1 cellular context compared by ENCODE assay signal in the genomic region with DNA sequence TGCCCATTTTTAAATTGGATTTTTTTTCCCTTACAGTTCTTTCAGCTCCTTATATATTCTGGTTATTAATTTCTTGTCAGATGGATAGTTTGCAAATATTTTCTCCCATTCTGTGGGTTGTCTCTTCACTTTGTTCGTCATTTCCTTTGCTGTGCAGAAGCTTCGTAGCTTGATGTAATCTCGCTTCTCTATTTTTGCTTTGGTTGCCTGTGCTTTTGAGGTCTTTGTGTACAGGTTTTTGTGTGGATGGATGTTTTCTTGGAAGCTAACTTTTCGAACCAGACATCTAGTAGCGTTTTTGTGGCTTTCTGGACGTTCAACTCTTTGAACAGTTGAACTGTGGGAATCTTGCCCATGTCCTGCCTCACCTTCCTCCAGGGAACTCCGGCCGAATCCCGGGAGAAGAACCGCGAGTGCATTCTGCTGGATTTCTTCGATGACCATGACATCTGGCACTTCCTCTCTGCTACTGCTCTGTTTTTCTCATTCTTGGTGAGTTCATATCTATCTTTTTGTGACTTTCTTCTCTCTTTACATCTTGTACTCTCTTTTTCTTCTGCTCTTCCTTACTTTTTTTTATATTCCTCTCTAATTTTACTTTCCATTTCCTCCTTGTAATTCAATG.
TF ChIP-seq lines count a peak whose summit lies in the region.

No MANE protein-coding gene starts in this region.

TF ChIP-seq in GM12878, 131 proteins besides CTCF, POLR2A, EP300 and RAD21 (continued from another document):
- TF ChIP-seq ZNF592 (IDR thresholded peaks at IDR 0.05) (no peak), NRF1 (conservative IDR thresholded peaks at IDR 0.05; ENCODE audit: low read depth, low read length) (no peak), CEBPB (IDR thresholded peaks at IDR 0.05; ENCODE audit: borderline replicate concordance in 1 of 2, low read depth in 2 of 2, low read length in 2 of 2) (no peak)
